In genomic region chr7:69800495-69800894, GRCh38 we compare ENCODE assay signal across 8 cellular contexts.
DNase-seq lines count a peak whose midpoint lies in the region; TF ChIP-seq lines count a peak whose summit lies in the region.

No MANE protein-coding gene starts in this region.

- H3K4me3 ChIP-seq in SK-N-SH (ENCODE audit: low read depth in 2 of 2, low read length in 1 of 2), result no peak overlapping the region
- no peak overlapping the region for H3K4me3 ChIP-seq in thyroid gland (replicated peaks in 1 of 3)
- no peak overlapping the region for H3K4me3 ChIP-seq in OCI-LY7 (ENCODE audit: low read depth, low read length, poor library complexity, severe bottlenecking)

- H3K36me3 ChIP-seq in SK-N-SH (replicated peaks in 1 of 2; ENCODE audit: control insufficient read depth in 1 of 2, insufficient read depth in 2 of 2, low read length in 1 of 2) (no peaks in the 10 kb centered on the region), thyroid gland (no peaks in the 10 kb centered on the region), OCI-LY7 (ENCODE audit: insufficient read depth, low read length) (no peaks in the 10 kb centered on the region)

- peaks cover 15% of the 10 kb centered on the region for H4K20me1 ChIP-seq in SK-N-SH (ENCODE audit: insufficient read depth)
- H4K20me1 ChIP-seq in OCI-LY7 (ENCODE audit: insufficient read depth, low read length), result peaks cover 9% of the 10 kb centered on the region; the same call in 1 of the 2 replicates

- no peaks in the 10 kb centered on the region for H3K27me3 ChIP-seq in SK-N-SH (ENCODE audit: insufficient read depth)
- no peaks in the 10 kb centered on the region for H3K27me3 ChIP-seq in thyroid gland

- TF ChIP-seq CTCF in SK-N-SH (IDR thresholded peaks at IDR 0.05), result no peak
- no peak for TF ChIP-seq CTCF in thyroid gland (IDR thresholded peaks at IDR 0.05)
- no peak for TF ChIP-seq CTCF in OCI-LY7 (conservative IDR thresholded peaks at IDR 0.05; ENCODE audit: low read length)

- TF ChIP-seq RAD21 in SK-N-SH (IDR thresholded peaks at IDR 0.05; ENCODE audit: low read length), result no peak

- H3K27ac ChIP-seq in SK-N-SH (ENCODE audit: low read depth in 2 of 2, low read length in 1 of 2), result no peak overlapping the region
- peak overlapping the region in 1 of 3 donors; percentile 7 for H3K27ac ChIP-seq in thyroid gland
- no peak overlapping the region for H3K27ac ChIP-seq in OCI-LY7 (ENCODE audit: low read depth, low read length, poor library complexity, severe bottlenecking)

- peak overlapping the region; percentile 5; the same call in 1 of the 2 replicates for H3K4me2 ChIP-seq in SK-N-SH
- no peak overlapping the region for H3K4me2 ChIP-seq in OCI-LY7 (ENCODE audit: low read length)

- POLR2A ChIA-PET in SK-N-SH (lab: Yijun Ruan, JAX) (no interaction called here), OCI-LY7 (lab: Charles Lee) (interaction anchor here (1.5 to 2.3 kb wide), 2 partner anchors 11 to 24 kb away, joined by 5 to 7 read pairs; no protein-coding TSS in a partner anchor)

- peaks cover 5% of the 10 kb centered on the region for H3F3A ChIP-seq in SK-N-SH (replicated peaks; ENCODE audit: insufficient read depth)

- CTCF ChIA-PET in SK-N-SH (lab: Yijun Ruan, JAX), result interaction anchor here (1.2 to 1.8 kb wide), 4 partner anchors 11 to 240 kb away, joined by 3 to 7 read pairs (median 6); no protein-coding TSS in a partner anchor
- CTCF ChIA-PET in OCI-LY7 (lab: Charles Lee; ENCODE audit: unreplicated experiment), result no interaction called here

- TF ChIP-seq POLR2A in thyroid gland (IDR thresholded peaks at IDR 0.05), result no peak

- H3K9me3 ChIP-seq in SK-N-SH (no peaks in the 10 kb centered on the region), thyroid gland (no peaks in the 10 kb centered on the region), OCI-LY7 (ENCODE audit: low read length) (no peaks in the 10 kb centered on the region)

- peak; percentile 21 for DNase-seq in NCI-H748 (lab: John Stamatoyannopoulos, UW; ENCODE audit: unreplicated experiment)
- DNase-seq in NCI-H748 treated with DMSO at 0.1 percent for 48 hours (lab: John Stamatoyannopoulos, UW), result no peak
- peak; percentile 45 for DNase-seq in SK-N-SH
- peak; percentile 26 for DNase-seq in iPS-NIHi11 (ENCODE audit: low spot score)
- peak; percentile 46 to 61 for DNase-seq in thyroid gland
- no peak for DNase-seq in occipital lobe (lab: John Stamatoyannopoulos, UW)
- no peak for DNase-seq in activated CD4-positive, alpha-beta T cell treated with anti-CD3 and anti-CD28 coated beads, Interleukin-2, amount 50 U/mL, for 4 hours
- no peak for DNase-seq in OCI-LY7 (ENCODE audit: low spot score)

- intact Hi-C loops in thyroid gland (cut with DNase I) (no loop called here), OCI-LY7 (cut with micrococcal nuclease; ENCODE audit: unreplicated experiment) (no loop called here)

- H3K9me2 ChIP-seq in SK-N-SH (no peaks in the 10 kb centered on the region), OCI-LY7 (ENCODE audit: insufficient read depth, low read length) (no peaks in the 10 kb centered on the region)

- peaks cover 1% of the 10 kb centered on the region; the same call in 1 of the 2 replicates for H3K79me2 ChIP-seq in SK-N-SH (ENCODE audit: insufficient read depth)
- H3K79me2 ChIP-seq in OCI-LY7 (ENCODE audit: insufficient read depth, low read depth, low read length), result peaks cover 46% of the 10 kb centered on the region

- peaks cover 21 to 28% of the 10 kb centered on the region in 2 experiments; a peak in 3 of 4 replicates for H3K4me1 ChIP-seq in SK-N-SH (ENCODE audit: control insufficient read depth in 1 of 2, insufficient read depth in 2 of 2, low read depth in 1 of 2, low read length in 1 of 2)
- peaks cover 9 to 24% of the 10 kb centered on the region in 2 donors for H3K4me1 ChIP-seq in thyroid gland
- peaks cover 85% of the 10 kb centered on the region for H3K4me1 ChIP-seq in OCI-LY7 (ENCODE audit: insufficient read depth, low read length, poor library complexity, severe bottlenecking)

- H2AFZ ChIP-seq in SK-N-SH (ENCODE audit: low read depth) (no peak overlapping the region), OCI-LY7 (ENCODE audit: low read length) (no peak overlapping the region)

- BruUV-seq in OCI-LY7 (replicated peaks; lab: Mats Ljungman, UMichigan), result no TSS peak

- H3K9ac ChIP-seq in SK-N-SH, result no peak overlapping the region

- TF ChIP-seq EP300 in SK-N-SH (IDR thresholded peaks at IDR 0.05; ENCODE audit: borderline replicate concordance in 1 of 2, low read depth in 1 of 2, low read length in 1 of 2), result peak; percentile 63 to 76; a peak in 3 of 4 replicates

TF ChIP-seq in SK-N-SH, 30 proteins besides CTCF, POLR2A, EP300 and RAD21 (continues in another document):
- peak; percentile 50; the same call in 1 of the 2 replicates for TF ChIP-seq TEAD4 (IDR thresholded peaks at IDR 0.05; ENCODE audit: borderline replicate concordance, insufficient read depth)
- TF ChIP-seq FOSL2 (IDR thresholded peaks at IDR 0.05; ENCODE audit: borderline replicate concordance, low read depth), result peak; percentile 70
- no peak for TF ChIP-seq RFX5 (IDR thresholded peaks at IDR 0.05; ENCODE audit: low read length)
- TF ChIP-seq GABPA (IDR thresholded peaks at IDR 0.05; ENCODE audit: low read depth), result no peak
- TF ChIP-seq ZBTB33 (IDR thresholded peaks at IDR 0.05; ENCODE audit: borderline replicate concordance, low read depth), result no peak
- no peak for TF ChIP-seq FOXJ3 (CRISPR knock-in tag; IDR thresholded peaks at IDR 0.05)
- TF ChIP-seq, protein P1, sequence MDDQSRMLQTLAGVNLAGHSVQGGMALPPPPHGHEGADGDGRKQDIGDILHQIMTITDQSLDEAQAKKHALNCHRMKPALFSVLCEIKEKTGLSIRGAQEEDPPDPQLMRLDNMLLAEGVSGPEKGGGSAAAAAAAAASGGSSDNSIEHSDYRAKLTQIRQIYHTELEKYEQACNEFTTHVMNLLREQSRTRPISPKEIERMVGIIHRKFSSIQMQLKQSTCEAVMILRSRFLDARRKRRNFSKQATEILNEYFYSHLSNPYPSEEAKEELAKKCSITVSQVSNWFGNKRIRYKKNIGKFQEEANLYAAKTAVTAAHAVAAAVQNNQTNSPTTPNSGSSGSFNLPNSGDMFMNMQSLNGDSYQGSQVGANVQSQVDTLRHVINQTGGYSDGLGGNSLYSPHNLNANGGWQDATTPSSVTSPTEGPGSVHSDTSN (IDR thresholded peaks at IDR 0.05), result peak; percentile 97
- TF ChIP-seq FOXM1 (IDR thresholded peaks at IDR 0.05; ENCODE audit: low read depth), result no peak
- TF ChIP-seq, protein P2, sequence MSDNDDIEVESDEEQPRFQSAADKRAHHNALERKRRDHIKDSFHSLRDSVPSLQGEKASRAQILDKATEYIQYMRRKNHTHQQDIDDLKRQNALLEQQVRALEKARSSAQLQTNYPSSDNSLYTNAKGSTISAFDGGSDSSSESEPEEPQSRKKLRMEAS (IDR thresholded peaks at IDR 0.05; ENCODE audit: low read depth), result peak; percentile 52; the same call in 1 of the 2 replicates
- TF ChIP-seq GATA2 (CRISPR knock-in tag; IDR thresholded peaks at IDR 0.05), result peak; percentile 31; the same call in 1 of the 2 replicates
- TF ChIP-seq NRF1 (IDR thresholded peaks at IDR 0.05; ENCODE audit: low read depth, low read length), result no peak
- no peak for TF ChIP-seq MEF2A (IDR thresholded peaks at IDR 0.05; ENCODE audit: borderline replicate concordance, low read depth)
- TF ChIP-seq YY1 (IDR thresholded peaks at IDR 0.05; ENCODE audit: low read depth), result no peak
- TF ChIP-seq SMC3 (IDR thresholded peaks at IDR 0.05; ENCODE audit: low read depth, low read length), result no peak
- TF ChIP-seq TAF1 (IDR thresholded peaks at IDR 0.05; ENCODE audit: borderline replicate concordance, low read depth, low read length), result no peak
- peak; percentile 63 for TF ChIP-seq NFIC (IDR thresholded peaks at IDR 0.05; ENCODE audit: borderline replicate concordance)
- TF ChIP-seq EZH2phosphoT487 (IDR thresholded peaks at IDR 0.05; ENCODE audit: borderline replicate concordance, low read depth), result no peak
- no peak for TF ChIP-seq RCOR1 (IDR thresholded peaks at IDR 0.05; ENCODE audit: low read length)
- TF ChIP-seq JUND (IDR thresholded peaks at IDR 0.05), result peak; percentile 77
- TF ChIP-seq, protein P3, sequence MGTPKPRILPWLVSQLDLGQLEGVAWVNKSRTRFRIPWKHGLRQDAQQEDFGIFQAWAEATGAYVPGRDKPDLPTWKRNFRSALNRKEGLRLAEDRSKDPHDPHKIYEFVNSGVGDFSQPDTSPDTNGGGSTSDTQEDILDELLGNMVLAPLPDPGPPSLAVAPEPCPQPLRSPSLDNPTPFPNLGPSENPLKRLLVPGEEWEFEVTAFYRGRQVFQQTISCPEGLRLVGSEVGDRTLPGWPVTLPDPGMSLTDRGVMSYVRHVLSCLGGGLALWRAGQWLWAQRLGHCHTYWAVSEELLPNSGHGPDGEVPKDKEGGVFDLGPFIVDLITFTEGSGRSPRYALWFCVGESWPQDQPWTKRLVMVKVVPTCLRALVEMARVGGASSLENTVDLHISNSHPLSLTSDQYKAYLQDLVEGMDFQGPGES (IDR thresholded peaks at IDR 0.05; ENCODE audit: low read depth, low read length), result no peak
- TF ChIP-seq USF2 (IDR thresholded peaks at IDR 0.05; ENCODE audit: borderline replicate concordance, low read depth, low read length), result no peak
- TF ChIP-seq RXRA (IDR thresholded peaks at IDR 0.05; ENCODE audit: borderline replicate concordance, low read depth), result peak; percentile 90

Comparison
In these comparisons a context has a peak if more than half of its experiments do, and no peak if none do; other contexts are left out.
1. DNase-seq: peak in NCI-H748 (single experiment), SK-N-SH (single experiment), iPS-NIHi11 (single experiment) and thyroid gland (2 of 2); none in NCI-H748 treated with DMSO at 0.1 percent for 48 hours (single experiment), occipital lobe (single experiment), activated CD4-positive, alpha-beta T cell treated with anti-CD3 and anti-CD28 coated beads, Interleukin-2, amount 50 U/mL, for 4 hours (0 of 2) and OCI-LY7 (single experiment).